In the genomic region with DNA sequence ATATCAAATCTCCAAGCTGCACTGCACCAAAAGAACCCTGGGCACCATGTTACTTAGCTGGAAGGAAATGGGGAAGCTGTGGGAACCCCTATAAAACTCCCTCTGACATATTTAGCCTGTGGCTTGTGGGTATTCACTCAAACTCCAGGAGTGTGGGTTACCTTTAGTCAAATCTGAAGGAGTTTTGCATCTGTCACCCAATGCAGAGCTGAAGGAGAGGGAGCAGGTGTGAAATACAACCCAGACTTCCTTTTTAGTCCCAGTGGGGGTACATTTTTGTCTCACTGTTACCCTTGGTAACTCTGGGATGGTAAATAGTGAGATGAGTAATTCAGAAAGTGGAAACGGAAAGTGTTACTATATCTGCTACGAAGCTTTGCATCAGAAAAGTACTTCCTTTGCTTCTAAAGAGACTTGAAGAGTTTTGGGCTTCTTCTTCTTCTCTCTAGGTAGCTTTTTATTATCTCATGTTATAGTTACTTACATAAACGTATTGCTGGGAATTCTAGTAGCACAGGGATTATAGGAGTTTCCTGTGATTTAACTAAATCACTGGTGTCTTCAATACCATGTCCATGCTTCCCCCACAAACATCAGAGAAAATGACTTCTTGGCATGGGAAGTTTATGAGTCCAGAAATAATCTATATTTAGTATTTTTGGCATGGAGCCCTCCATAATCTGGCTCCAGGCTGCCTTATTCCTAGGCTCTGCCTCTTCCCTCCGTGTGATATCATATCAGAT, we compare ENCODE assay signal across 9 cellular contexts.
DNase-seq lines count a peak whose midpoint lies in the region; ATAC-seq and TF ChIP-seq lines count a peak whose summit lies in the region.
"Had no signal": no experiment of that assay in that cellular context is flagged by ENCODE, and none has a peak within 500 bp of the region (broad histone marks: within the 10 kb centered on the region; RNA-seq: fewer than 3 reads in every experiment).

No MANE protein-coding gene starts in this region.

- H3K36me3 ChIP-seq in left lung: no peaks in the 10 kb centered on the region

- intact Hi-C loops in left lung (cut with DNase I): no loop called here

- no peaks in the 10 kb centered on the region for H3K4me1 ChIP-seq in left lung

- H3K36me3 Mint-ChIP-seq in activated naive CD8-positive, alpha-beta T cell treated with anti-CD3 and anti-CD28 coated beads for 36 hours: peaks cover 21% of the 10 kb centered on the region

- peaks cover 17% of the 10 kb centered on the region for H3K9me3 Mint-ChIP-seq in activated naive CD8-positive, alpha-beta T cell treated with anti-CD3 and anti-CD28 coated beads for 36 hours

- H3K27me3 ChIP-seq in left lung: no peaks in the 10 kb centered on the region

- no peak overlapping the region for H3K4me3 ChIP-seq in left lung
- H3K4me3 ChIP-seq: K562 had no signal

- H3K27ac Mint-ChIP-seq in activated naive CD8-positive, alpha-beta T cell treated with anti-CD3 and anti-CD28 coated beads for 36 hours: peak overlapping the region; percentile 97

- ATAC-seq in GM18505 (IDR thresholded peaks at IDR 0.05; ENCODE audit: unreplicated experiment) (peak; percentile 77), GM21528 (IDR thresholded peaks at IDR 0.05; ENCODE audit: low FRiP score, unreplicated experiment) (peak; percentile 80), left lung (no peak)
- ATAC-seq: K562 had no signal

- DNase-seq in KG1 (lab: John Stamatoyannopoulos, UW): peak; percentile 59
- DNase-seq in activated naive CD8-positive, alpha-beta T cell treated with anti-CD3 and anti-CD28 coated beads for 36 hours: peak; percentile 51
- no peak for DNase-seq in iPS-NIHi11 (ENCODE audit: low spot score)
- no peak for DNase-seq in left lung
- DNase-seq in H4 (ENCODE audit: low spot score): no peak
- DNase-seq in stimulated activated CD4-positive, alpha-beta T cell treated with anti-CD3 and anti-CD28 coated beads, Interleukin-12 subunit alpha, Interleukin-12 subunit beta, amount 100 ng/mL, for 4 hours: no peak

- peaks cover 70% of the 10 kb centered on the region for H3K4me1 Mint-ChIP-seq in activated naive CD8-positive, alpha-beta T cell treated with anti-CD3 and anti-CD28 coated beads for 36 hours

- TF ChIP-seq POLR2A in GM18505 (IDR thresholded peaks at IDR 0.05; ENCODE audit: borderline replicate concordance, extremely low read depth, insufficient read depth, insufficient read length): no peak

- TF ChIP-seq CTCF in left lung (IDR thresholded peaks at IDR 0.05): no peak

- H3K27ac ChIP-seq in left lung: no peak overlapping the region

- no peaks in the 10 kb centered on the region for H3K27me3 Mint-ChIP-seq in activated naive CD8-positive, alpha-beta T cell treated with anti-CD3 and anti-CD28 coated beads for 36 hours

- H3K9me3 ChIP-seq in left lung: peaks cover 0 to 6% of the 10 kb centered on the region in 2 donors

- H3K4me3 Mint-ChIP-seq in activated naive CD8-positive, alpha-beta T cell treated with anti-CD3 and anti-CD28 coated beads for 36 hours: peak overlapping the region; percentile 37

Comparison
In these comparisons a context has a peak if more than half of its experiments do, and no peak if none do; other contexts are left out.
1. DNase-seq: peak in KG1 (single experiment) and activated naive CD8-positive, alpha-beta T cell treated with anti-CD3 and anti-CD28 coated beads for 36 hours (single experiment); none in iPS-NIHi11 (single experiment), left lung (0 of 2), H4 (single experiment) and stimulated activated CD4-positive, alpha-beta T cell treated with anti-CD3 and anti-CD28 coated beads, Interleukin-12 subunit alpha, Interleukin-12 subunit beta, amount 100 ng/mL, for 4 hours (single experiment).